ENCODE assay signal across 20 cellular contexts in genomic region chr17:866568-867087, GRCh38.
A peak's percentile ranks its signal among the peaks of the same experiment; 100 is the strongest.
DNase-seq lines count a peak whose midpoint lies in the region; ATAC-seq, FAIRE-seq and TF ChIP-seq lines count a peak whose summit lies in the region.
"Had no signal": no experiment of that assay in that cellular context is flagged by ENCODE, and none has a peak within 500 bp of the region (broad histone marks: within the 10 kb centered on the region; RNA-seq: fewer than 3 reads in every experiment).

No MANE protein-coding gene starts in this region.

- TF ChIP-seq CTCF in C4-2B (conservative IDR thresholded peaks at IDR 0.05) (no peak), esophagus squamous epithelium (IDR thresholded peaks at IDR 0.05) (no peak), gastrocnemius medialis (IDR thresholded peaks at IDR 0.05 in 4 of 5, conservative IDR thresholded peaks at IDR 0.05 in 1 of 5) (no peak)

- FAIRE-seq in HTR-8/SVneo (lab: Jason Lieb, UNC), result no peak
- FAIRE-seq: A204.1 had no signal

- peaks cover 0 to under 1% (median 0%) of the 10 kb centered on the region in 9 donors for H3K9me3 Mint-ChIP-seq in naive thymus-derived CD8-positive, alpha-beta T cell

- H3K36me3 Mint-ChIP-seq in naive thymus-derived CD8-positive, alpha-beta T cell, result no peaks in the 10 kb centered on the region

- in situ Hi-C loops in gastrocnemius medialis (cut with MboI; ENCODE audit: low sequenced_read_pairs in 4 of 4), result no loop called here

- no peak for ATAC-seq in gastrocnemius medialis
- no peak for ATAC-seq in naive thymus-derived CD8-positive, alpha-beta T cell
- ATAC-seq in GM19463 (IDR thresholded peaks at IDR 0.05; ENCODE audit: unreplicated experiment), result no peak

- intact Hi-C loops in esophagus squamous epithelium (cut with DNase I), result no loop called here
- intact Hi-C loops in gastrocnemius medialis (cut with DNase I; ENCODE audit: low total_unique reads), result no loop called here

- WGBS in esophagus squamous epithelium, 2 donors, result 32 to 41% methylated on average over 3 to 5 of the region's 9 CpGs

- no peak for TF ChIP-seq POLR2A in esophagus squamous epithelium (IDR thresholded peaks at IDR 0.05)
- TF ChIP-seq POLR2A in gastrocnemius medialis (IDR thresholded peaks at IDR 0.05), result no peak

- H3K4me1 ChIP-seq in esophagus squamous epithelium (peaks cover 15 to 76% (median 55%) of the 10 kb centered on the region in 3 donors), gastrocnemius medialis (peaks cover 42 to 46% of the 10 kb centered on the region in 2 donors)

- H3K4me3 ChIP-seq in esophagus squamous epithelium (no peak overlapping the region), gastrocnemius medialis (no peak overlapping the region)

- H3K27ac ChIP-seq in C4-2B, result peak overlapping the region; percentile 24; the same call in 1 of the 2 replicates
- H3K27ac ChIP-seq in esophagus squamous epithelium, result peak overlapping the region in 3 of 4 donors; percentile 3 to 22 (median 16)
- peak overlapping the region; percentile 47 to 63 (median 54) for H3K27ac ChIP-seq in gastrocnemius medialis

- H3K27me3 ChIP-seq in esophagus squamous epithelium, result no peaks in the 10 kb centered on the region
- H3K27me3 ChIP-seq in gastrocnemius medialis, result no peaks in the 10 kb centered on the region

- no peak overlapping the region for H3K4me3 Mint-ChIP-seq in naive thymus-derived CD8-positive, alpha-beta T cell

- H3K36me3 ChIP-seq in esophagus squamous epithelium, result peaks cover 0 to 10% (median 3%) of the 10 kb centered on the region in 3 donors
- H3K36me3 ChIP-seq in gastrocnemius medialis, result no peaks in the 10 kb centered on the region

- no peak for DNase-seq in esophagus squamous epithelium (lab: John Stamatoyannopoulos, UW)
- DNase-seq in myocyte (ENCODE audit: low read depth), result peak; percentile 28
- peak in 1 of 2 donors; percentile 39 for DNase-seq in gastrocnemius medialis
- no peak for DNase-seq in naive thymus-derived CD8-positive, alpha-beta T cell
- DNase-seq in activated gamma-delta T cell (lab: John Stamatoyannopoulos, UW), result no peak
- DNase-seq in HTR-8/SVneo (ENCODE audit: insufficient read length, low spot score), result no peak
- DNase-seq: COR-L47, GF-D8, H7, KBM-7, NCI-H1436, NCI-H2029, NCI-H2171, NCI-H446, NCI-H69, OCI-M1, SIG-M5 had no signal

- H3K27me3 Mint-ChIP-seq in naive thymus-derived CD8-positive, alpha-beta T cell, result peaks cover 9 to 54% (median 26%) of the 10 kb centered on the region in 5 donors

- no peak overlapping the region for H3K27ac Mint-ChIP-seq in naive thymus-derived CD8-positive, alpha-beta T cell

- H3K4me1 Mint-ChIP-seq in naive thymus-derived CD8-positive, alpha-beta T cell, result peaks cover 0 to 2% (median under 1%) of the 10 kb centered on the region in 4 donors

- POLR2A ChIA-PET in naive thymus-derived CD8-positive, alpha-beta T cell (lab: Charles Lee), result no interaction called here

- H3K9me3 ChIP-seq in esophagus squamous epithelium, result no peaks in the 10 kb centered on the region
- H3K9me3 ChIP-seq in gastrocnemius medialis, result no peaks in the 10 kb centered on the region
